Comparison of ENCODE assay signal across 9 cellular contexts in genomic region chr6:139370047-139370706, GRCh38. TPM values are rescaled to one million over a fixed set of nuclear protein-coding genes. Genes with fewer than 3 reads are reported as not detected.
A peak's percentile ranks its signal among the peaks of the same experiment; 100 is the strongest.
DNase-seq lines count a peak whose midpoint lies in the region; ATAC-seq and FAIRE-seq lines count a peak whose summit lies in the region.
"Had no signal": no experiment of that assay in that cellular context is flagged by ENCODE, and none has a peak within 500 bp of the region (broad histone marks: within the 10 kb centered on the region; RNA-seq: fewer than 3 reads in every experiment).

No MANE protein-coding gene starts in this region.

- no peak overlapping the region for H2BK5ac ChIP-seq in neuronal stem cell (ENCODE audit: low read length)

- H2BK12ac ChIP-seq in neuronal stem cell (ENCODE audit: low read length), result no peak overlapping the region

- H3K4me3 Mint-ChIP-seq in activated T-cell treated with anti-CD3 and anti-CD28 coated beads, Interleukin-2, amount 50 U/mL, for 24 hours, result peak overlapping the region; percentile 90
- peak overlapping the region; percentile 99 to 100 for H3K4me3 Mint-ChIP-seq in effector memory CD8-positive, alpha-beta T cell

- no peaks in the 10 kb centered on the region for H3K27me3 ChIP-seq in neuronal stem cell (ENCODE audit: control insufficient read depth in 3 of 3, insufficient read depth in 3 of 3, low read depth in 1 of 3, low read length in 3 of 3)

- no peak overlapping the region for H4K8ac ChIP-seq in neuronal stem cell (ENCODE audit: low read depth, low read length)

- no peak overlapping the region for H2BK120ac ChIP-seq in neuronal stem cell (ENCODE audit: low read depth, low read length)

- H3K27me3 Mint-ChIP-seq in activated T-cell treated with anti-CD3 and anti-CD28 coated beads, Interleukin-2, amount 50 U/mL, for 24 hours, result no peaks in the 10 kb centered on the region
- no peaks in the 10 kb centered on the region for H3K27me3 Mint-ChIP-seq in effector memory CD8-positive, alpha-beta T cell

- H3K18ac ChIP-seq in neuronal stem cell (ENCODE audit: low read length), result no peak overlapping the region

- H3K23ac ChIP-seq in neuronal stem cell (ENCODE audit: low read depth, low read length, poor library complexity), result no peak overlapping the region

- no peak overlapping the region for H3K4ac ChIP-seq in neuronal stem cell (ENCODE audit: low read length)

- no peaks in the 10 kb centered on the region for H3K79me1 ChIP-seq in neuronal stem cell (ENCODE audit: low read depth, low read length)

- no peak for ATAC-seq in effector memory CD8-positive, alpha-beta T cell (replicated peaks)
- ATAC-seq in GM21367 (IDR thresholded peaks at IDR 0.05; ENCODE audit: unreplicated experiment), result no peak

- H3K4me1 Mint-ChIP-seq in activated T-cell treated with anti-CD3 and anti-CD28 coated beads, Interleukin-2, amount 50 U/mL, for 24 hours (ENCODE audit: low read depth), result peaks cover 43% of the 10 kb centered on the region
- H3K4me1 Mint-ChIP-seq in effector memory CD8-positive, alpha-beta T cell (ENCODE audit: low read depth in 2 of 2), result peaks cover 27 to 41% of the 10 kb centered on the region in 2 donors

- no peak overlapping the region for H3K14ac ChIP-seq in neuronal stem cell (ENCODE audit: low read length)

- H3K4me1 ChIP-seq in neuronal stem cell (ENCODE audit: control insufficient read depth in 2 of 2, insufficient read depth in 1 of 2, low read depth in 1 of 2, low read length in 2 of 2), result peaks cover 11 to 40% of the 10 kb centered on the region in 2 donors

- peak overlapping the region; percentile 97 for H3K27ac ChIP-seq in neuronal stem cell (replicated peaks; ENCODE audit: low read length)

- H2AK5ac ChIP-seq in neuronal stem cell (ENCODE audit: low read depth, low read length), result no peak overlapping the region

- peaks cover 36% of the 10 kb centered on the region for H3K36me3 Mint-ChIP-seq in activated T-cell treated with anti-CD3 and anti-CD28 coated beads, Interleukin-2, amount 50 U/mL, for 24 hours (ENCODE audit: low read depth)
- H3K36me3 Mint-ChIP-seq in effector memory CD8-positive, alpha-beta T cell (ENCODE audit: insufficient read depth), result peaks cover 51% of the 10 kb centered on the region

- H3K4me3 ChIP-seq in neuronal stem cell (ENCODE audit: low read length in 2 of 2), result no peak overlapping the region

- no peak overlapping the region for H3K9ac ChIP-seq in neuronal stem cell (ENCODE audit: low read depth, low read length, poor library complexity)

- peaks cover 2 to 37% of the 10 kb centered on the region in 2 donors for H3K36me3 ChIP-seq in neuronal stem cell (replicated peaks in 1 of 2; ENCODE audit: control insufficient read depth in 2 of 2, insufficient read depth in 2 of 2, low read length in 2 of 2)

- no peak overlapping the region for H4K91ac ChIP-seq in neuronal stem cell (ENCODE audit: low read depth, low read length, poor library complexity)

- H3K9me3 Mint-ChIP-seq in activated T-cell treated with anti-CD3 and anti-CD28 coated beads, Interleukin-2, amount 50 U/mL, for 24 hours, result no peaks in the 10 kb centered on the region
- H3K9me3 Mint-ChIP-seq in effector memory CD8-positive, alpha-beta T cell, result no peaks in the 10 kb centered on the region

- peak overlapping the region; percentile 90 for H3K27ac Mint-ChIP-seq in activated T-cell treated with anti-CD3 and anti-CD28 coated beads, Interleukin-2, amount 50 U/mL, for 24 hours
- H3K27ac Mint-ChIP-seq in effector memory CD8-positive, alpha-beta T cell, result peak overlapping the region; percentile 92 to 100

- no peak for FAIRE-seq in RCC 7860 (lab: Jason Lieb, UNC)
- FAIRE-seq: bronchial epithelial cell had no signal

- H3K9me3 ChIP-seq in neuronal stem cell (replicated peaks in 1 of 2; ENCODE audit: control insufficient read depth in 2 of 2, insufficient read depth in 1 of 2, low read depth in 1 of 2, low read length in 2 of 2), result no peaks in the 10 kb centered on the region

- H2BK15ac ChIP-seq in neuronal stem cell (ENCODE audit: low read length), result no peak overlapping the region

- peak overlapping the region; percentile 27 for H3K4me2 ChIP-seq in neuronal stem cell (ENCODE audit: insufficient read depth, low read length, poor library complexity, severe bottlenecking)

- no peak overlapping the region for H2AFZ ChIP-seq in neuronal stem cell (ENCODE audit: low read length)

- no peak for DNase-seq in activated T-cell treated with anti-CD3 and anti-CD28 coated beads, Interleukin-2, amount 50 U/mL, for 24 hours
- DNase-seq in activated T-cell treated with anti-CD3 and anti-CD28 coated beads, Interleukin-2, amount 50 U/mL, for 1 hour, result no peak
- DNase-seq in RCC 7860 (ENCODE audit: low spot score) (peak; percentile 42), neuronal stem cell (ENCODE audit: low spot score) (peak; percentile 20), middle frontal gyrus (ENCODE audit: extremely low spot score, low spot score) (no peak), iPS-NIHi11 (ENCODE audit: low spot score) (no peak)
- no peak for DNase-seq in effector memory CD8-positive, alpha-beta T cell

- no CpG with 5 or more reads among the region's 6 CpGs for WGBS in neuronal stem cell (ENCODE audit: extremely low coverage in 2 of 2, insufficient read length in 2 of 2, insufficient replicate concordance in 1 of 2), 2 donors

RNA-seq across cellular contexts. Expression of gene CITED2, which starts 4.3 kb away (rescaled TPM):
- polyA plus RNA-seq in neuronal stem cell (2013, experiment 1 of 2), result 86.8 TPM
- 86.7 TPM for polyA plus RNA-seq in neuronal stem cell (2013, experiment 2 of 2)

Comparison
In these comparisons a context has a peak if more than half of its experiments do, and no peak if none do; other contexts are left out.
1. DNase-seq: peak in RCC 7860 (single experiment) and neuronal stem cell (single experiment); none in activated T-cell treated with anti-CD3 and anti-CD28 coated beads, Interleukin-2, amount 50 U/mL, for 24 hours (single experiment), activated T-cell treated with anti-CD3 and anti-CD28 coated beads, Interleukin-2, amount 50 U/mL, for 1 hour (single experiment), effector memory CD8-positive, alpha-beta T cell (0 of 3), middle frontal gyrus (single experiment) and iPS-NIHi11 (single experiment).